Comparison of ENCODE assay signal across 19 cellular contexts in the genomic region with DNA sequence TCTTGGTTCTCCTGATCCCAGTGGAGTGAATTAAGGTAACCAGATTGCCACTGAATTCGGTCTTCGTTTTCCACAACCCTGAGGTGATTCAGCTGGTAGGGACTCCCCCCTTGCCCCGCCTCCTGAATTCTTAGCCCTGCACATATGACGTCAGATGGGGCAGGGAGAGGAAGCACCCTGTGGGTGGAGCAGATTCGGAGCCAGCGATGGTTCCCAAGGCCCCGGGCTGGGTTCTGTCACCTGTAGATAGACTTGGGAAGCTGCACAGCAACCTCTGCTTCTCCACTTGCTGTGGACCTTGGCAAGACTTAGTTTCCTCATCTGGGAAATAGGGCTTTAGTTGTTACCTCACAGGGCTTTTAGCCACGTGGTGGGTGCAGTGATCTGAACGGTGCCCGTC.
DNase-seq lines count a peak whose midpoint lies in the region; ATAC-seq, FAIRE-seq and TF ChIP-seq lines count a peak whose summit lies in the region.
"Had no signal": no experiment of that assay in that cellular context is flagged by ENCODE, and none has a peak within 500 bp of the region (broad histone marks: within the 10 kb centered on the region; RNA-seq: fewer than 3 reads in every experiment).

No MANE protein-coding gene starts in this region.

- H2BK15ac ChIP-seq in mesenchymal stem cell (ENCODE audit: low read depth, poor library complexity, severe bottlenecking): no peak overlapping the region

- WGBS in K562 (ENCODE audit: insufficient coverage, low coverage, missing lambda C conversion rate): 4% methylated on average over 10 of the region's 10 CpGs
- 72% methylated on average over 10 of the region's 10 CpGs for WGBS in mesenchymal stem cell

- H3K9ac ChIP-seq in K562 (ENCODE audit: insufficient read depth in 1 of 2, low read depth in 2 of 2, low read length in 2 of 2) (no peak overlapping the region), mesenchymal stem cell (ENCODE audit: low read length) (no peak overlapping the region), neural progenitor cell (no peak overlapping the region)

- intact Hi-C loops in K562 (cut with micrococcal nuclease): loop anchor here (5.0 kb wide), 1 partner anchor 291 kb away; no protein-coding TSS in a partner anchor

- TF ChIP-seq EP300 in K562 (IDR thresholded peaks at IDR 0.05; ENCODE audit: low read length): no peak

- no peak overlapping the region for H2BK12ac ChIP-seq in mesenchymal stem cell (ENCODE audit: low read length in 2 of 2)

- no peak overlapping the region for H4K8ac ChIP-seq in mesenchymal stem cell (ENCODE audit: low read length)

- H4K20me1 ChIP-seq in K562 (replicated peaks; ENCODE audit: control insufficient read depth, insufficient read depth, low read length): no peaks in the 10 kb centered on the region
- no peaks in the 10 kb centered on the region for H4K20me1 ChIP-seq in neural progenitor cell (ENCODE audit: low read depth)

- H3K18ac ChIP-seq in mesenchymal stem cell (ENCODE audit: low read depth in 1 of 2, low read length in 2 of 2): no peak overlapping the region

- no peak overlapping the region for H3K23ac ChIP-seq in mesenchymal stem cell (ENCODE audit: low read length in 2 of 2)

- H3K36me3 Mint-ChIP-seq in neural progenitor cell: no peaks in the 10 kb centered on the region
- H3K36me3 Mint-ChIP-seq: CD8-positive, alpha-beta T cell; natural killer cell had no signal

- H3K4me2 ChIP-seq in K562 (ENCODE audit: insufficient read depth, low read length): no peak overlapping the region
- no peak overlapping the region for H3K4me2 ChIP-seq in mesenchymal stem cell (ENCODE audit: low read length, poor library complexity, severe bottlenecking)
- no peak overlapping the region for H3K4me2 ChIP-seq in neural progenitor cell

- BruUV-seq in K562 (replicated peaks; lab: Mats Ljungman, UMichigan): no TSS peak

- peaks cover 10 to 16% of the 10 kb centered on the region in 2 experiments; a peak in 4 of 5 replicates for H3K27me3 ChIP-seq in K562 (ENCODE audit: control insufficient read depth in 2 of 2, insufficient read depth in 2 of 2, low read length in 2 of 2)
- peaks cover 12 to 37% of the 10 kb centered on the region in 2 experiments for H3K27me3 ChIP-seq in mesenchymal stem cell (ENCODE audit: control insufficient read depth in 1 of 2, insufficient read depth in 1 of 2, low read length in 2 of 2)
- H3K27me3 ChIP-seq in neural progenitor cell: no peaks in the 10 kb centered on the region
- H3K27me3 ChIP-seq: vagina had no signal

- CTCF ChIA-PET in K562 (lab: Yijun Ruan, JAX; ENCODE audit: low intra/inter-chr PET ratio): no interaction called here

- H3K9me3 ChIP-seq in K562 (replicated peaks; ENCODE audit: control insufficient read depth, insufficient read depth, low read depth, low read length) (peaks cover 5% of the 10 kb centered on the region; the same call in 1 of the 2 replicates), mesenchymal stem cell (ENCODE audit: control insufficient read depth, low read length) (no peaks in the 10 kb centered on the region), neural progenitor cell (ENCODE audit: low read depth) (no peaks in the 10 kb centered on the region)
- H3K9me3 ChIP-seq: psoas muscle, vagina had no signal

- H2AFZ ChIP-seq in K562 (ENCODE audit: low read depth, low read length) (no peak overlapping the region), mesenchymal stem cell (ENCODE audit: low read depth, low read length) (no peak overlapping the region), neural progenitor cell (replicated peaks) (no peak overlapping the region)

- H3K79me1 ChIP-seq in mesenchymal stem cell (replicated peaks; ENCODE audit: low read length, poor library complexity, severe bottlenecking): no peaks in the 10 kb centered on the region

- peaks cover 3 to 16% of the 10 kb centered on the region in 2 experiments; a peak in 3 of 5 replicates for H3K4me1 ChIP-seq in K562 (replicated peaks in 1 of 2; ENCODE audit: control insufficient read depth in 2 of 2, insufficient read depth in 2 of 2, low read length in 2 of 2)
- H3K4me1 ChIP-seq in mesenchymal stem cell (ENCODE audit: control insufficient read depth, insufficient read depth, low read depth, low read length): peaks cover 14% of the 10 kb centered on the region
- H3K4me1 ChIP-seq in neural progenitor cell: peaks cover 4% of the 10 kb centered on the region
- H3K4me1 ChIP-seq: vagina had no signal

- peaks cover 15% of the 10 kb centered on the region for H3K27me3 Mint-ChIP-seq in neural progenitor cell (ENCODE audit: insufficient read depth, low read depth)

- peak; percentile 43; the same call in 1 of the 3 replicates for ATAC-seq in K562
- ATAC-seq in GM19351 (IDR thresholded peaks at IDR 0.05; ENCODE audit: unreplicated experiment): no peak
- ATAC-seq: CD8-positive, alpha-beta T cell; natural killer cell; psoas muscle had no signal

- no peaks in the 10 kb centered on the region for H3K9me1 ChIP-seq in K562 (ENCODE audit: control insufficient read depth, insufficient read depth, low read length)

- peak; percentile 7 to 25 for DNase-seq in activated CD4-positive, alpha-beta T cell treated with anti-CD3 and anti-CD28 coated beads, Interleukin-2, amount 50 U/mL, for 48 hours
- no peak for DNase-seq in activated CD4-positive, alpha-beta T cell treated with anti-CD3 and anti-CD28 coated beads for 4 hours
- DNase-seq in HPDE6-E6E7 (ENCODE audit: extremely low spot score) (peak; percentile 19), K562 (ENCODE audit: extremely low read depth in 1 of 4, low spot score in 3 of 4) (peak in 3 of 4 experiments; percentile 25 to 30 (median 25)), mesenchymal stem cell (peak; percentile 28), ureter (ENCODE audit: low spot score) (no peak), neural progenitor cell (ENCODE audit: low spot score) (no peak)
- DNase-seq: CD8-positive, alpha-beta T cell; natural killer cell; NCI-H1417 treated with DMSO at 0.1 percent for 48 hours; NK-92 treated with Interleukin-12 subunit alpha and Interleukin-12 subunit beta, amount 100 ng/mL, for 24 hours; psoas muscle; stimulated activated naive CD4-positive, alpha-beta T cell had no signal

- POLR2A ChIA-PET in K562 (lab: Yijun Ruan, JAX): no interaction called here

- peaks cover 10% of the 10 kb centered on the region for H3K4me1 Mint-ChIP-seq in neural progenitor cell
- H3K4me1 Mint-ChIP-seq: central memory CD8-positive, alpha-beta T cell had no signal

- H3K79me2 ChIP-seq in K562 (ENCODE audit: control insufficient read depth, insufficient read depth, low read length) (no peaks in the 10 kb centered on the region), neural progenitor cell (ENCODE audit: low read depth) (no peaks in the 10 kb centered on the region)

- in situ Hi-C loops in K562 (cut with MboI): no loop called here

- no peak overlapping the region for H4K91ac ChIP-seq in mesenchymal stem cell (ENCODE audit: low read length)

- no peaks in the 10 kb centered on the region for H3K9me3 Mint-ChIP-seq in neural progenitor cell
- H3K9me3 Mint-ChIP-seq: CD8-positive, alpha-beta T cell; central memory CD8-positive, alpha-beta T cell; natural killer cell had no signal

- H3K27ac Mint-ChIP-seq in neural progenitor cell: no peak overlapping the region
- H3K27ac Mint-ChIP-seq: CD8-positive, alpha-beta T cell; natural killer cell had no signal

- FAIRE-seq in K562 (lab: Jason Lieb, UNC): no peak

- TF ChIP-seq CTCF in K562 (IDR thresholded peaks at IDR 0.05 in 2 of 3, conservative IDR thresholded peaks at IDR 0.05 in 1 of 3; ENCODE audit: insufficient read depth in 2 of 3, low read depth in 1 of 3, low read length in 3 of 3): no peak
- no peak for TF ChIP-seq CTCF in neural progenitor cell (IDR thresholded peaks at IDR 0.05)

- TF ChIP-seq RAD21 in K562 (CRISPR knock-in tag; conservative IDR thresholded peaks at IDR 0.05 in 1 of 2, IDR thresholded peaks at IDR 0.05 in 1 of 2): no peak

- H3K36me3 ChIP-seq in K562 (ENCODE audit: control insufficient read depth, insufficient read depth, low read length) (no peaks in the 10 kb centered on the region; the same call in 2 of the 3 replicates), mesenchymal stem cell (ENCODE audit: control insufficient read depth in 1 of 2, insufficient read depth in 2 of 2, low read depth in 1 of 2, low read length in 2 of 2) (no peaks in the 10 kb centered on the region), neural progenitor cell (no peaks in the 10 kb centered on the region)
- H3K36me3 ChIP-seq: vagina had no signal

- TF ChIP-seq POLR2A in K562 (conservative IDR thresholded peaks at IDR 0.05): no peak

- H2AK5ac ChIP-seq in mesenchymal stem cell (ENCODE audit: low read length, severe bottlenecking): peak overlapping the region; percentile 60

- H3K4me3 ChIP-seq in K562: no peak overlapping the region
- no peak overlapping the region for H3K4me3 ChIP-seq in mesenchymal stem cell (ENCODE audit: insufficient read depth in 1 of 2, low read depth in 1 of 2, low read length in 2 of 2)
- H3K4me3 ChIP-seq in neural progenitor cell: no peak overlapping the region
- H3K4me3 ChIP-seq: lung, psoas muscle, SK-N-MC, vagina had no signal

- H3K4me3 Mint-ChIP-seq in neural progenitor cell: no peak overlapping the region
- H3K4me3 Mint-ChIP-seq: CD8-positive, alpha-beta T cell; central memory CD8-positive, alpha-beta T cell; natural killer cell had no signal

- no peak overlapping the region for H2BK5ac ChIP-seq in mesenchymal stem cell (ENCODE audit: low read depth, low read length, poor library complexity, severe bottlenecking)

- H3F3A ChIP-seq in neural progenitor cell (ENCODE audit: low read depth): no peaks in the 10 kb centered on the region

- H3K4ac ChIP-seq in mesenchymal stem cell (ENCODE audit: low read depth in 1 of 2, low read length in 2 of 2): no peak overlapping the region

- no peak overlapping the region for H3K14ac ChIP-seq in mesenchymal stem cell (ENCODE audit: low read length in 2 of 2)

- no peak overlapping the region for H3K27ac ChIP-seq in K562 (ENCODE audit: extremely low read depth, low read depth, low read length)
- H3K27ac ChIP-seq in mesenchymal stem cell (ENCODE audit: low read length, poor library complexity, severe bottlenecking): no peak overlapping the region
- H3K27ac ChIP-seq in neural progenitor cell: no peak overlapping the region
- H3K27ac ChIP-seq: HL-60, psoas muscle, SK-N-MC, vagina had no signal

- H2BK120ac ChIP-seq in mesenchymal stem cell (ENCODE audit: low read depth, low read length): no peak overlapping the region

TF ChIP-seq in K562, 482 proteins besides CTCF, POLR2A, EP300 and RAD21 (continues in another document):
- TF ChIP-seq DPF2 (IDR thresholded peaks at IDR 0.05) (no peak), ATF1 (CRISPR knock-in tag; IDR thresholded peaks at IDR 0.05) (no peak), ATF1 (tag; IDR thresholded peaks at IDR 0.05) (0 out of 2 replicates have a peak, but pooled peaks have one; percentile 11), PPARD (CRISPR knock-in tag; IDR thresholded peaks at IDR 0.05) (no peak), RBM17 (IDR thresholded peaks at IDR 0.05; ENCODE audit: borderline replicate concordance, low read depth, low read length) (no peak)

Comparison
In these comparisons a context has a peak if more than half of its experiments do, and no peak if none do; other contexts are left out.
1. DNase-seq: peak in activated CD4-positive, alpha-beta T cell treated with anti-CD3 and anti-CD28 coated beads, Interleukin-2, amount 50 U/mL, for 48 hours (2 of 2), HPDE6-E6E7 (single experiment), K562 (3 of 4) and mesenchymal stem cell (single experiment); none in activated CD4-positive, alpha-beta T cell treated with anti-CD3 and anti-CD28 coated beads for 4 hours (0 of 2), ureter (single experiment) and neural progenitor cell (single experiment).